Comparison of ENCODE assay signal across 20 cellular contexts in the genomic region with DNA sequence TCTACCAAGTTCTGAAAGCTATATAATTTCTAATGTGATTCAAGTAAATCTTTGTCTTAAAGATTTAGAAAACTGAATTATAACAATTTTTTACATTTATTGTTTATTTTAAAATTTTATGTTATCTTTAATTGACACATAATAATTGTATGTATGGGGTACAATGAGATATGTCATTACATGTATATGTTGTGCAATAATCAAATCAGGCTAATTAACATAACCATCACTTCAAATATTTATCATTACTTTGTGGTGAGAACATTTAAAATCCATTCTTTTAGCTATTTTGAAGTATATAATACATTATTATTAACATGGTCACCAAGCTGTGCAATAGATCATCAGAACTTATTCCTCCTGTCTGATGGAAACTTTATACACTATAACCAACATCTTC.
DNase-seq lines count a peak whose midpoint lies in the region; ATAC-seq, FAIRE-seq and TF ChIP-seq lines count a peak whose summit lies in the region.
"Had no signal": no experiment of that assay in that cellular context is flagged by ENCODE, and none has a peak within 500 bp of the region (broad histone marks: within the 10 kb centered on the region; RNA-seq: fewer than 3 reads in every experiment).

No MANE protein-coding gene starts in this region.

- DNase-seq in IMR-90 (no peak), frontal cortex (ENCODE audit: low spot score in 2 of 2) (no peak), small intestine (no peak), GDM1 (lab: John Stamatoyannopoulos, UW) (no peak), HCEC 1CT (no peak)
- DNase-seq: AML-193; BE2C; CD4-positive, alpha-beta T cell; CD8-positive, alpha-beta memory T cell; DMS53; DMS79 treated with DMSO at 0.1 percent for 48 hours; H9; HFFc6 had no signal

- no peaks in the 10 kb centered on the region for H3K36me3 ChIP-seq in IMR-90 (ENCODE audit: control insufficient read depth, insufficient read depth, low read length)
- no peaks in the 10 kb centered on the region for H3K36me3 ChIP-seq in small intestine (ENCODE audit: control insufficient read depth in 2 of 2, insufficient read depth in 2 of 2, low read length in 2 of 2)
- H3K36me3 ChIP-seq: BE2C had no signal

- no peaks in the 10 kb centered on the region; a peak in 1 of 4 replicates for H3K79me1 ChIP-seq in IMR-90 (ENCODE audit: low read depth in 1 of 2, low read length in 2 of 2)

- intact Hi-C loops in IMR-90 (cut with micrococcal nuclease), result no loop called here

- H3K27ac ChIP-seq in IMR-90 (ENCODE audit: insufficient read depth, low read length) (no peak overlapping the region), small intestine (ENCODE audit: low read depth in 1 of 2, low read length in 1 of 2) (no peak overlapping the region)
- H3K27ac ChIP-seq: BLaER1 treated with 17β-estradiol and CSF1 and Interleukin-3, amounts not matched to agents 10 nM and 100 nM had no signal

- H3K9me1 ChIP-seq in IMR-90 (ENCODE audit: insufficient read depth, low read length), result no peaks in the 10 kb centered on the region

- H3K4me1 ChIP-seq in IMR-90 (ENCODE audit: control insufficient read depth, insufficient read depth, low read length) (no peaks in the 10 kb centered on the region), small intestine (ENCODE audit: control insufficient read depth in 2 of 2, insufficient read depth in 1 of 2, low read depth in 1 of 2, low read length in 1 of 2) (no peaks in the 10 kb centered on the region)
- H3K4me1 ChIP-seq: BLaER1 treated with 17β-estradiol and CSF1 and Interleukin-3, amounts not matched to agents 10 nM and 100 nM had no signal

- H3K18ac ChIP-seq in IMR-90 (ENCODE audit: low read depth, low read length), result no peak overlapping the region

- H2AK9ac ChIP-seq in IMR-90 (replicated peaks; ENCODE audit: low read depth, low read length, poor library complexity), result no peak overlapping the region

- ATAC-seq in IMR-90 (ENCODE audit: low read depth) (no peak), HG03442 (IDR thresholded peaks at IDR 0.05; ENCODE audit: unreplicated experiment) (no peak)
- ATAC-seq: GM12878, GM23338 had no signal

- H2BK5ac ChIP-seq in IMR-90 (ENCODE audit: low read depth, low read length, poor library complexity, severe bottlenecking), result no peak overlapping the region

- H3K9me3 ChIP-seq in IMR-90 (ENCODE audit: control insufficient read depth, insufficient read depth, low read length) (no peaks in the 10 kb centered on the region), small intestine (ENCODE audit: control insufficient read depth, low read depth) (no peaks in the 10 kb centered on the region)
- H3K9me3 ChIP-seq: BE2C; BLaER1 treated with 17β-estradiol and CSF1 and Interleukin-3, amounts not matched to agents 10 nM and 100 nM had no signal

- no peak overlapping the region for H3K4me2 ChIP-seq in IMR-90 (ENCODE audit: low read depth, low read length)
- H3K4me2 ChIP-seq: BLaER1 treated with 17β-estradiol and CSF1 and Interleukin-3, amounts not matched to agents 10 nM and 100 nM; GM23338 had no signal

- no peak for TF ChIP-seq POLR2A in IMR-90 (IDR thresholded peaks at IDR 0.05; ENCODE audit: low read depth, low read length)

- no peak overlapping the region for H2BK15ac ChIP-seq in IMR-90 (ENCODE audit: low read depth, low read length)

- H3K23ac ChIP-seq in IMR-90 (ENCODE audit: low read depth, low read length), result no peak overlapping the region

- CTCF ChIA-PET in IMR-90 (lab: Yijun Ruan, JAX), result no interaction called here

- TF ChIP-seq CTCF in IMR-90 (conservative IDR thresholded peaks at IDR 0.05; ENCODE audit: low read depth, low read length), result no peak

- H4K20me1 ChIP-seq in IMR-90 (ENCODE audit: insufficient read depth, low read length), result no peaks in the 10 kb centered on the region

- no TSS peak for BruUV-seq in IMR-90 (replicated peaks; lab: Mats Ljungman, UMichigan)

- H4K5ac ChIP-seq in IMR-90 (ENCODE audit: low read depth, low read length), result no peak overlapping the region

- H3K14ac ChIP-seq in IMR-90 (replicated peaks; ENCODE audit: low read depth, low read length), result no peak overlapping the region

- no peak overlapping the region for H4K91ac ChIP-seq in IMR-90 (ENCODE audit: insufficient read depth, low read depth, low read length)

- H3K56ac ChIP-seq in IMR-90 (ENCODE audit: extremely low read depth, insufficient read depth, low read length), result no peak overlapping the region

- TF ChIP-seq RAD21 in IMR-90 (IDR thresholded peaks at IDR 0.05; ENCODE audit: low read length), result no peak

- no peak overlapping the region for H2BK20ac ChIP-seq in IMR-90 (ENCODE audit: low read depth, low read length)

- no peak overlapping the region for H3K4ac ChIP-seq in IMR-90 (ENCODE audit: low read depth, low read length)

- in situ Hi-C loops in IMR-90 (cut with MboI; ENCODE audit: low sequenced_read_pairs), result no loop called here

- H2AFZ ChIP-seq in IMR-90 (replicated peaks; ENCODE audit: low read length, poor library complexity), result no peak overlapping the region
- H2AFZ ChIP-seq: GM23338 had no signal

- H4K8ac ChIP-seq in IMR-90 (ENCODE audit: low read depth in 2 of 2, low read length in 2 of 2), result no peak overlapping the region

- FAIRE-seq in G401.6 (lab: Jason Lieb, UNC) (peak; percentile 28), frontal cortex (lab: Jason Lieb, UNC) (peak; percentile 65), small intestine (lab: Jason Lieb, UNC) (peak; percentile 64)
- FAIRE-seq: D721Med, GM12878, GM18507 had no signal

- H3K4me3 ChIP-seq in IMR-90 (ENCODE audit: insufficient read depth, low read depth, low read length) (no peak overlapping the region), small intestine (ENCODE audit: low read depth in 1 of 2, low read length in 2 of 2) (no peak overlapping the region)
- H3K4me3 ChIP-seq: BLaER1 treated with 17β-estradiol and CSF1 and Interleukin-3, amounts not matched to agents 10 nM and 100 nM; GM12878; GM23338 had no signal

- H2AK5ac ChIP-seq in IMR-90 (ENCODE audit: low read depth, low read length), result no peak overlapping the region

- H3K9ac ChIP-seq in IMR-90 (ENCODE audit: low read depth, low read length), result no peak overlapping the region
- H3K9ac ChIP-seq: BLaER1 treated with 17β-estradiol and CSF1 and Interleukin-3, amounts not matched to agents 10 nM and 100 nM had no signal

- POLR2A ChIA-PET in IMR-90 (lab: Charles Lee; ENCODE audit: unreplicated experiment), result no interaction called here

- dilution Hi-C loops in IMR-90 (cut with HindIII; ENCODE audit: low sequenced_read_pairs, unreplicated experiment), result no loop called here

- no peak overlapping the region for H2BK120ac ChIP-seq in IMR-90 (ENCODE audit: low read depth, low read length)

- H3K27me3 ChIP-seq in IMR-90 (ENCODE audit: control insufficient read depth, insufficient read depth, low read length) (no peaks in the 10 kb centered on the region), small intestine (ENCODE audit: control insufficient read depth in 2 of 2, insufficient read depth in 2 of 2, low read length in 2 of 2) (no peaks in the 10 kb centered on the region)
- H3K27me3 ChIP-seq: BE2C; BLaER1 treated with 17β-estradiol and CSF1 and Interleukin-3, amounts not matched to agents 10 nM and 100 nM had no signal

TF ChIP-seq in IMR-90, 13 proteins besides CTCF, POLR2A, EP300 and RAD21:
- no peak for TF ChIP-seq MAZ (IDR thresholded peaks at IDR 0.05; ENCODE audit: borderline replicate concordance, low read depth, low read length)
- peak; percentile 67 for TF ChIP-seq CEBPB (IDR thresholded peaks at IDR 0.05; ENCODE audit: low read depth, low read length)
- no peak for TF ChIP-seq CHD1 (IDR thresholded peaks at IDR 0.05; ENCODE audit: low read depth, low read length)
- no peak for TF ChIP-seq SMC3 (IDR thresholded peaks at IDR 0.05; ENCODE audit: low read depth, low read length)
- no peak for TF ChIP-seq MAFK (IDR thresholded peaks at IDR 0.05; ENCODE audit: low read depth, low read length)
- TF ChIP-seq RCOR1 (IDR thresholded peaks at IDR 0.05; ENCODE audit: insufficient replicate concordance, low read length), result no peak
- no peak for TF ChIP-seq RFX5 (IDR thresholded peaks at IDR 0.05; ENCODE audit: low read depth, low read length)
TF ChIP-seq in IMR-90: peak in this region for 1.
